Comparison of ENCODE assay signal across 30 cellular contexts in the genomic region with DNA sequence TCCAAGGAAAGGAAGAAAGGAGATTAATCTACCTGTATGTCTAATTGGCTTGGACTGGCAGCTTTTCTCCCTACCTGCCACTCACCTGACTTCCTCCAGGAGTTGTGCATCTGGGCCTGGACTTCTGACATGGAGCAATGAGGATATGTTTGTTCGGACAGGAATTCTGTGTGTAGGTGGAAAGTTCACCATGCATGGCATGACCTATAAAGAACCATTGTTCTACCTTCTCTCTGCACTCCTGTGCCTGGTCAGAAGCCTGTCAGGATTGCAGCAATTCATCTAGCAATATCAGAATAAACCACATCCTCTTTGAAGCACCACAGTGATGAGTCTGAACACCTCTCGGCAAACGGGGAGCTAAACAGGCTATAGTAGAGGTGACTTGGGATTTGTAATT. TPM values are rescaled to one million over a fixed set of nuclear protein-coding genes. Genes with fewer than 3 reads are reported as not detected.
"Had no signal": no experiment of that assay in that cellular context is flagged by ENCODE, and none has a peak within 500 bp of the region (broad histone marks: within the 10 kb centered on the region; RNA-seq: fewer than 3 reads in every experiment).

No MANE protein-coding gene starts in this region.

- ATAC-seq: naive thymus-derived CD8-positive, alpha-beta T cell; pancreas; right cardiac atrium; stimulated activated memory B cell treated with anti-CD40 and anti-IgM and Interleukin-4, amounts not matched to agents 10 μg/mL and 1 μg/mL and 100 μg/mL, for 72 hours; stimulated activated naive CD8-positive, alpha-beta T cell treated with anti-CD3 and anti-CD28 coated beads, Interleukin-15, Interleukin-2, amounts not matched to agents 100 U/mL and 50 U/mL, for 24 hours had no signal

- DNase-seq: hippocampal formation; kidney; left ventricle myocardium inferior; midbrain; naive thymus-derived CD8-positive, alpha-beta T cell; nucleus accumbens; pancreas; posterior cingulate gyrus; retina; right cardiac atrium; sigmoid colon; small intestine; spleen; stimulated activated CD4-positive, alpha-beta T cell treated with anti-CD3 and anti-CD28 coated beads, Interleukin-1b, Interleukin-23, amount 100 ng/mL, for 48 hours; stimulated activated CD4-positive, alpha-beta T cell treated with anti-CD3 and anti-CD28 coated beads, Interleukin-2, amount 100 ng/mL, for 48 hours; stimulated activated CD4-positive, alpha-beta T cell treated with anti-CD3 and anti-CD28 coated beads, Interleukin-4, amount 100 ng/mL, for 4 hours; stimulated activated CD8-positive, alpha-beta memory T cell treated with anti-CD3 and anti-CD28 coated beads, Interleukin-4, amount 100 ng/mL, for 48 hours; stimulated activated naive CD8-positive, alpha-beta T cell treated with anti-CD3 and anti-CD28 coated beads, Interleukin-15, Interleukin-2, amounts not matched to agents 100 U/mL and 50 U/mL, for 24 hours; stomach; testis; thyroid gland; transverse colon; upper lobe of left lung had no signal

- H3K9me3 ChIP-seq: left ventricle myocardium inferior, pancreas, prostate gland, sigmoid colon, spleen, stomach, testis, thyroid gland, transverse colon, upper lobe of left lung, vagina had no signal

- H3K36me3 Mint-ChIP-seq: memory B cell; naive thymus-derived CD8-positive, alpha-beta T cell; stimulated activated memory B cell treated with anti-CD40 and anti-IgM and Interleukin-4, amounts not matched to agents 10 μg/mL and 1 μg/mL and 100 μg/mL, for 72 hours had no signal

- H3K27me3 Mint-ChIP-seq: memory B cell; stimulated activated memory B cell treated with anti-CD40 and anti-IgM and Interleukin-4, amounts not matched to agents 10 μg/mL and 1 μg/mL and 100 μg/mL, for 72 hours had no signal

- H3K4me1 ChIP-seq: left ventricle myocardium inferior, pancreas, prostate gland, sigmoid colon, spleen, stomach, testis, transverse colon, vagina had no signal

- H3K27ac Mint-ChIP-seq: memory B cell; naive thymus-derived CD8-positive, alpha-beta T cell; nephron; stimulated activated memory B cell treated with anti-CD40 and anti-IgM and Interleukin-4, amounts not matched to agents 10 μg/mL and 1 μg/mL and 100 μg/mL, for 72 hours had no signal

- H3K27ac ChIP-seq: left ventricle myocardium inferior, pancreas, prostate gland, sigmoid colon, spleen, stomach, testis, thyroid gland, transverse colon, upper lobe of left lung, vagina had no signal

- FAIRE-seq: kidney, pancreas, small intestine had no signal

- H3K4me3 Mint-ChIP-seq: memory B cell; naive thymus-derived CD8-positive, alpha-beta T cell; nephron; neural crest cell; stimulated activated memory B cell treated with anti-CD40 and anti-IgM and Interleukin-4, amounts not matched to agents 10 μg/mL and 1 μg/mL and 100 μg/mL, for 72 hours had no signal

- H3K27me3 ChIP-seq: pancreas, sigmoid colon, spleen, stomach, testis, thyroid gland, transverse colon, upper lobe of left lung, vagina had no signal

- H3K4me1 Mint-ChIP-seq: memory B cell; naive thymus-derived CD8-positive, alpha-beta T cell; neural crest cell; stimulated activated memory B cell treated with anti-CD40 and anti-IgM and Interleukin-4, amounts not matched to agents 10 μg/mL and 1 μg/mL and 100 μg/mL, for 72 hours had no signal

- H3K4me3 ChIP-seq: left ventricle myocardium inferior, lung, pancreas, prostate gland, sigmoid colon, spleen, stomach, testis, thyroid gland, transverse colon, upper lobe of left lung, vagina had no signal

- H3K36me3 ChIP-seq: left ventricle myocardium inferior, pancreas, prostate gland, sigmoid colon, spleen, stomach, thyroid gland, transverse colon, upper lobe of left lung, vagina had no signal

RNA-seq across cellular contexts. Expression of a gene that starts 20.8 kb away (rescaled TPM):
- total RNA-seq: naive thymus-derived CD8-positive, alpha-beta T cell had no signal
- polyA plus RNA-seq: naive thymus-derived CD8-positive, alpha-beta T cell had no signal
